In the genomic region with DNA sequence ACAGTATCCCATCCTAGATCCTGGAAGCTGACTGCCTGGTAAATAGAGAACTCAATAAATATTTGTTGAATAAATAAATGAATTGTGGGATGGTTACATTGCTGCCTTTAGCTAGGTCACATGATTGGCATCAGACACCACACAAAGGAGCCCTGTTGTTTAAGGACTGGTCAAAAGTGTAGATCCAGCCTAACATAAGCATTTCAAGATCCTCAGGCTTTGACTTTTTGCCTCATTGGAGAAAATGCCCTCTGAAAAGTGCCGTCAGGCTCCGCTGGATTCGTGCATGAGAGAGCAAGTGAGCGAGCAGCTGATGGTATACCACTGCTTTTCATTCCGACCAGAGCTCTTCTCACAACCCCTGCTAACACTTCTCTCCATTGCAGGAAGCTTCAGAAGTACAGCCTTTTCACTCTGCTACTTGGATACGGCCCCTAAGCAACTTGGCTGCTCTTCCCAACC, we compare ENCODE assay signal across 8 cellular contexts. TPM values are rescaled to one million over a fixed set of nuclear protein-coding genes. Genes with fewer than 3 reads are reported as not detected.
DNase-seq lines count a peak whose midpoint lies in the region; ATAC-seq and TF ChIP-seq lines count a peak whose summit lies in the region.

No MANE protein-coding gene starts in this region.

- peaks cover 9% of the 10 kb centered on the region; the same call in 1 of the 2 replicates for H4K20me1 ChIP-seq in GM23248 (ENCODE audit: insufficient read depth)

- no peak for ATAC-seq in CD4-positive, alpha-beta T cell (ENCODE audit: poor library complexity)
- ATAC-seq in GM18498 (IDR thresholded peaks at IDR 0.05; ENCODE audit: unreplicated experiment): no peak

- no peaks in the 10 kb centered on the region for H3K27me3 ChIP-seq in CD4-positive, alpha-beta T cell (ENCODE audit: control insufficient read depth, insufficient read depth, low read length)
- H3K27me3 ChIP-seq in GM23248 (replicated peaks; ENCODE audit: insufficient read depth) (no peaks in the 10 kb centered on the region), rectal smooth muscle tissue (ENCODE audit: control insufficient read depth, insufficient read depth, low read length) (no peaks in the 10 kb centered on the region)

- no peaks in the 10 kb centered on the region for H3K9me3 Mint-ChIP-seq in CD4-positive, alpha-beta T cell

- peaks cover 41% of the 10 kb centered on the region for H3K4me1 Mint-ChIP-seq in CD4-positive, alpha-beta T cell (ENCODE audit: low read depth)

- POLR2A ChIA-PET in CD4-positive, alpha-beta T cell (lab: Charles Lee): interaction anchor here (1.0 to 3.4 kb wide), 6 partner anchors 10 to 783 kb away, joined by 3 to 30 read pairs (median 16); a partner anchor contains a TSS

- H3K27ac Mint-ChIP-seq in CD4-positive, alpha-beta T cell: peak overlapping the region; percentile 97

- H2AFZ ChIP-seq in GM23248: peak overlapping the region; percentile 94; the same call in 1 of the 2 replicates

- in situ Hi-C loops in GM23248 (cut with MboI): no loop called here

- CTCF ChIA-PET in CD4-positive, alpha-beta T cell (lab: Charles Lee): no interaction called here

- H3K36me3 ChIP-seq in GM23248 (ENCODE audit: low read depth): peaks cover 4% of the 10 kb centered on the region; the same call in 1 of the 2 replicates
- peaks cover 16% of the 10 kb centered on the region for H3K36me3 ChIP-seq in SK-N-MC (ENCODE audit: insufficient read depth, low read length)
- no peaks in the 10 kb centered on the region for H3K36me3 ChIP-seq in rectal smooth muscle tissue (ENCODE audit: control insufficient read depth, insufficient read depth, low read length)

- H3K4me1 ChIP-seq in GM23248 (ENCODE audit: insufficient read depth): peaks cover 20% of the 10 kb centered on the region
- H3K4me1 ChIP-seq in rectal smooth muscle tissue (ENCODE audit: control insufficient read depth, insufficient read depth, low read length): peaks cover 6% of the 10 kb centered on the region

- peaks cover 43% of the 10 kb centered on the region for H3K79me2 ChIP-seq in GM23248 (ENCODE audit: insufficient read depth)

- no peak overlapping the region for H3K27ac ChIP-seq in CD4-positive, alpha-beta T cell (ENCODE audit: low read depth, low read length)
- H3K27ac ChIP-seq in GM23248 (no peak overlapping the region), SK-N-MC (peak overlapping the region; percentile 33; the same call in 1 of the 2 replicates), rectal smooth muscle tissue (ENCODE audit: low read depth, low read length) (peak overlapping the region; percentile 99)

- H3K36me3 Mint-ChIP-seq in CD4-positive, alpha-beta T cell (ENCODE audit: low read depth): peaks cover 19% of the 10 kb centered on the region

- no peak overlapping the region for H3K9ac ChIP-seq in GM23248
- H3K9ac ChIP-seq in SK-N-MC (ENCODE audit: insufficient read length): no peak overlapping the region
- H3K9ac ChIP-seq in rectal smooth muscle tissue (ENCODE audit: low read length): no peak overlapping the region

- no peaks in the 10 kb centered on the region for H3K9me2 ChIP-seq in GM23248 (ENCODE audit: insufficient read depth)

- no peak overlapping the region for H3K4me2 ChIP-seq in GM23248 (ENCODE audit: unreplicated experiment)

- no peak for DNase-seq in CD4-positive, alpha-beta T cell
- DNase-seq in GM23248 (no peak), SK-N-MC (ENCODE audit: low read depth, low spot score) (no peak), globus pallidus (ENCODE audit: low spot score) (peak; percentile 89), NCI-H526 treated with DMSO at 0.1 percent for 48 hours (lab: John Stamatoyannopoulos, UW) (no peak), AML-193 (lab: John Stamatoyannopoulos, UW) (no peak)

- WGBS in GM23248 (ENCODE audit: low coverage in 1 of 2, low lambda C conversion rate in 2 of 2, missing lambda C conversion rate in 2 of 2), 2 experiments: 59 to 65% methylated on average over 6 of the region's 6 CpGs

- no peaks in the 10 kb centered on the region for H3K27me3 Mint-ChIP-seq in CD4-positive, alpha-beta T cell

- no peaks in the 10 kb centered on the region for H3F3A ChIP-seq in GM23248 (ENCODE audit: insufficient read depth)

- peak overlapping the region; percentile 97 for H3K4me3 Mint-ChIP-seq in CD4-positive, alpha-beta T cell

- no peaks in the 10 kb centered on the region for H3K9me3 ChIP-seq in CD4-positive, alpha-beta T cell (ENCODE audit: control insufficient read depth, low read length)
- H3K9me3 ChIP-seq in GM23248 (ENCODE audit: low read depth): no peaks in the 10 kb centered on the region
- no peaks in the 10 kb centered on the region for H3K9me3 ChIP-seq in SK-N-MC (ENCODE audit: low read depth, low read length)

- H3K4me3 ChIP-seq in GM23248: no peak overlapping the region
- H3K4me3 ChIP-seq in SK-N-MC: no peak overlapping the region
- no peak overlapping the region for H3K4me3 ChIP-seq in rectal smooth muscle tissue (ENCODE audit: low read length)

- no peak for TF ChIP-seq CTCF in CD4-positive, alpha-beta T cell (IDR thresholded peaks at IDR 0.05)

- intact Hi-C loops in CD4-positive, alpha-beta T cell (cut with DNase I, micrococcal nuclease): loop anchor here (2.0 to 10.0 kb wide), 7 partner anchors 105 to 1479 kb away; a partner anchor contains a TSS

RNA-seq across cellular contexts. Expression of a gene that starts 1.3 kb away (rescaled TPM):
- 10 to 100 TPM; 65.9 to 68.3 TPM for total RNA-seq in CD4-positive, alpha-beta T cell
- total RNA-seq in GM23248 (2014; rRNA removed; shearing (Covaris generic)): 23.1 and 23.6 TPM in 2 replicates
- 32.3 and 33.1 TPM in 2 replicates for polyA plus RNA-seq in GM23248 (2016; fragmentation: Nextera tagmentation; extraction: Ambion mirVana)

RNA-seq across cellular contexts. Expression of a gene that starts 31.6 kb away (rescaled TPM):
- under 1 TPM; 0.25 to 0.28 TPM for total RNA-seq in CD4-positive, alpha-beta T cell
- total RNA-seq in GM23248 (2014; rRNA removed; shearing (Covaris generic)): 0.13 and 0.86 TPM in 2 replicates
- 0.54 and 0.85 TPM in 2 replicates for polyA plus RNA-seq in GM23248 (2016; fragmentation: Nextera tagmentation; extraction: Ambion mirVana)

RNA-seq across cellular contexts. Expression of a gene that starts 55.5 kb away (rescaled TPM):
- total RNA-seq in CD4-positive, alpha-beta T cell: 10 to 100 TPM in 1 of 2 experiments, 1 to 10 TPM in 1; 9.6 to 11.6 TPM
- total RNA-seq in GM23248 (2014; rRNA removed; shearing (Covaris generic)): 21.3 and 26.4 TPM in 2 replicates
- polyA plus RNA-seq in GM23248 (2016; fragmentation: Nextera tagmentation; extraction: Ambion mirVana): 10.3 and 13.7 TPM in 2 replicates

Comparison
In these comparisons a context has a peak if more than half of its experiments do, and no peak if none do; other contexts are left out.
1. H3K27ac ChIP-seq: peak in SK-N-MC (single experiment) and rectal smooth muscle tissue (single experiment); none in CD4-positive, alpha-beta T cell (single experiment) and GM23248 (single experiment).